In the genomic region with DNA sequence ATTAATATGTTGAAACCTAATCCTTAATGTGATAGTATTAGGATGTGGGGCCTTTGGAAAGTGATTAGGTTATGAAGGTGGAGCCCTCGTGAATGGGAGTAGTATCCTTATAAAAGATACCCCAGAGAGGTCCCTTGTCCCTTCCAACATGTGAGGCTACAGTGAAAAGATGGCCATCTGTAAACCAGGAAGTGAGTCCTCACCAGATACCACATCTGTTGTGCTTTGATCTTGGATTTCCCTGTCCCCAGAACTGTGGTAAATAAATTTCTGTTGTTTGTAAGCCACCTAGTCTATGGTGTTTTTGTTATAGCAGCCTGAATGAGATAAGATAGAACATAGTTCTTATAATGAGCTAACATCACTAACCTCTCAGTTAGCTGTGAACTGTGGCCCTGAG, we compare ENCODE assay signal across 1 cellular context.
TF ChIP-seq lines count a peak whose summit lies in the region.

No MANE protein-coding gene starts in this region.

TF ChIP-seq in GM12878, 131 proteins besides CTCF, POLR2A, EP300 and RAD21:
- TF ChIP-seq, protein P1, sequence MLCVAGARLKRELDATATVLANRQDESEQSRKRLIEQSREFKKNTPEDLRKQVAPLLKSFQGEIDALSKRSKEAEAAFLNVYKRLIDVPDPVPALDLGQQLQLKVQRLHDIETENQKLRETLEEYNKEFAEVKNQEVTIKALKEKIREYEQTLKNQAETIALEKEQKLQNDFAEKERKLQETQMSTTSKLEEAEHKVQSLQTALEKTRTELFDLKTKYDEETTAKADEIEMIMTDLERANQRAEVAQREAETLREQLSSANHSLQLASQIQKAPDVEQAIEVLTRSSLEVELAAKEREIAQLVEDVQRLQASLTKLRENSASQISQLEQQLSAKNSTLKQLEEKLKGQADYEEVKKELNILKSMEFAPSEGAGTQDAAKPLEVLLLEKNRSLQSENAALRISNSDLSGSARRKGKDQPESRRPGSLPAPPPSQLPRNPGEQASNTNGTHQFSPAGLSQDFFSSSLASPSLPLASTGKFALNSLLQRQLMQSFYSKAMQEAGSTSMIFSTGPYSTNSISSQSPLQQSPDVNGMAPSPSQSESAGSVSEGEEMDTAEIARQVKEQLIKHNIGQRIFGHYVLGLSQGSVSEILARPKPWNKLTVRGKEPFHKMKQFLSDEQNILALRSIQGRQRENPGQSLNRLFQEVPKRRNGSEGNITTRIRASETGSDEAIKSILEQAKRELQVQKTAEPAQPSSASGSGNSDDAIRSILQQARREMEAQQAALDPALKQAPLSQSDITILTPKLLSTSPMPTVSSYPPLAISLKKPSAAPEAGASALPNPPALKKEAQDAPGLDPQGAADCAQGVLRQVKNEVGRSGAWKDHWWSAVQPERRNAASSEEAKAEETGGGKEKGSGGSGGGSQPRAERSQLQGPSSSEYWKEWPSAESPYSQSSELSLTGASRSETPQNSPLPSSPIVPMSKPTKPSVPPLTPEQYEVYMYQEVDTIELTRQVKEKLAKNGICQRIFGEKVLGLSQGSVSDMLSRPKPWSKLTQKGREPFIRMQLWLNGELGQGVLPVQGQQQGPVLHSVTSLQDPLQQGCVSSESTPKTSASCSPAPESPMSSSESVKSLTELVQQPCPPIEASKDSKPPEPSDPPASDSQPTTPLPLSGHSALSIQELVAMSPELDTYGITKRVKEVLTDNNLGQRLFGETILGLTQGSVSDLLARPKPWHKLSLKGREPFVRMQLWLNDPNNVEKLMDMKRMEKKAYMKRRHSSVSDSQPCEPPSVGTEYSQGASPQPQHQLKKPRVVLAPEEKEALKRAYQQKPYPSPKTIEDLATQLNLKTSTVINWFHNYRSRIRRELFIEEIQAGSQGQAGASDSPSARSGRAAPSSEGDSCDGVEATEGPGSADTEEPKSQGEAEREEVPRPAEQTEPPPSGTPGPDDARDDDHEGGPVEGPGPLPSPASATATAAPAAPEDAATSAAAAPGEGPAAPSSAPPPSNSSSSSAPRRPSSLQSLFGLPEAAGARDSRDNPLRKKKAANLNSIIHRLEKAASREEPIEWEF (IDR thresholded peaks at IDR 0.05; ENCODE audit: insufficient replicate concordance, low read depth, low read length) = no peak
- TF ChIP-seq STAT3 (IDR thresholded peaks at IDR 0.05; ENCODE audit: low read depth, low read length) (no peak), CBFB (IDR thresholded peaks at IDR 0.05; ENCODE audit: low read depth) (no peak), ESRRA (IDR thresholded peaks at IDR 0.05; ENCODE audit: low read length) (no peak), MTA3 (IDR thresholded peaks at IDR 0.05; ENCODE audit: borderline replicate concordance, low read length) (no peak)
